ENCODE assay signal across 20 cellular contexts in the genomic region with DNA sequence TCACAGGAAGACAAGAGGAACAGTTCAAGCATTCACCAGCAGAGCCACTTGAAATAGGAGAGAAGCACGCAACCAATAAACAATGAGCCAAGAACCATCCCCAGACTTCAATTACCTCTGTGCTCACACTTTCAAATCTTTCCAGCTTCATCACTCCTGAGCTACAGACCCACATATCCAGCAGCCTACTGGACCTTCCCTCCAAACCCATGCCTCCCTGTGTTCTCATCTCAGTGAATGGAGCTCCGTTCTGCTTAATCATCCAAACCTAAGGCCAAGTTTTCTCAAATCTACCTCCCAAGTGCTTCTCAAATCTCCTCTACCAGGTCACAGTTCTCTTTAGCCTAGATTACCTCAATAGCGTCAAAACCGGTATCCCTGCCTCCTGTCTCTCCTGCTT. TPM values are rescaled to one million over a fixed set of nuclear protein-coding genes. Genes with fewer than 3 reads are reported as not detected.
A peak's percentile ranks its signal among the peaks of the same experiment; 100 is the strongest.
DNase-seq lines count a peak whose midpoint lies in the region; ATAC-seq, FAIRE-seq and TF ChIP-seq lines count a peak whose summit lies in the region.
"Had no signal": no experiment of that assay in that cellular context is flagged by ENCODE, and none has a peak within 500 bp of the region (broad histone marks: within the 10 kb centered on the region; RNA-seq: fewer than 3 reads in every experiment).

No MANE protein-coding gene starts in this region.

- dilution Hi-C loops in endothelial cell of umbilical vein (cut with MboI; ENCODE audit: extremely low pct_ligation_motif_present, low sequenced_read_pairs), result no loop called here

- no peak for TF ChIP-seq CTCF in HL-60 (IDR thresholded peaks at IDR 0.05; ENCODE audit: insufficient read depth, low read length)
- TF ChIP-seq CTCF in endothelial cell of umbilical vein (IDR thresholded peaks at IDR 0.05; ENCODE audit: extremely low read depth in 1 of 2, insufficient read depth in 1 of 2, low read depth in 1 of 2, low read length in 2 of 2), result no peak
- TF ChIP-seq CTCF in neutrophil (IDR thresholded peaks at IDR 0.05), result no peak

- H3K4me2 ChIP-seq in endothelial cell of umbilical vein (ENCODE audit: insufficient read depth, low read length), result no peak overlapping the region

- H3K27me3 ChIP-seq in HL-60 (ENCODE audit: insufficient read depth, poor library complexity, severe bottlenecking), result no peaks in the 10 kb centered on the region
- H3K27me3 ChIP-seq in endothelial cell of umbilical vein (ENCODE audit: control insufficient read depth in 2 of 2, insufficient read depth in 2 of 2, low read length in 2 of 2), result no peaks in the 10 kb centered on the region
- H3K27me3 ChIP-seq in neutrophil, result no peaks in the 10 kb centered on the region

- H3K4me3 ChIP-seq in HL-60 (replicated peaks; ENCODE audit: insufficient read depth, low read length) (no peak overlapping the region), endothelial cell of umbilical vein (replicated peaks in 1 of 3; ENCODE audit: insufficient read depth in 1 of 3, low read depth in 1 of 3, low read length in 3 of 3) (no peak overlapping the region), neutrophil (ENCODE audit: low read depth in 1 of 2, low read length in 1 of 2) (no peak overlapping the region)
- H3K4me3 ChIP-seq: HAP-1 had no signal

- H4K20me1 ChIP-seq in endothelial cell of umbilical vein (replicated peaks; ENCODE audit: control insufficient read depth, extremely low read depth, insufficient read depth, low read length), result no peaks in the 10 kb centered on the region

- no peaks in the 10 kb centered on the region for H3K36me3 ChIP-seq in endothelial cell of umbilical vein (ENCODE audit: control insufficient read depth in 2 of 2, extremely low read depth in 1 of 2, insufficient read depth in 2 of 2, low read length in 2 of 2)
- H3K36me3 ChIP-seq in neutrophil, result no peaks in the 10 kb centered on the region

- H3K9me3 ChIP-seq in endothelial cell of umbilical vein (replicated peaks; ENCODE audit: control insufficient read depth, insufficient read depth, low read length) (no peaks in the 10 kb centered on the region), neutrophil (no peaks in the 10 kb centered on the region)
- H3K9me3 ChIP-seq: HAP-1 had no signal

- DNase-seq in DMS79 treated with DMSO at 0.1 percent for 48 hours (lab: John Stamatoyannopoulos, UW) (peak; percentile 80), HL-60 (ENCODE audit: low read depth in 1 of 2, low spot score in 1 of 2) (no peak), endothelial cell of umbilical vein (ENCODE audit: low read depth, low spot score) (no peak), NCI-H187 (lab: John Stamatoyannopoulos, UW) (no peak), NCI-H774 (lab: John Stamatoyannopoulos, UW) (no peak), COLO668 (lab: John Stamatoyannopoulos, UW; ENCODE audit: unreplicated experiment) (no peak)
- DNase-seq: CD8-positive, alpha-beta memory T cell; DMS 273 treated with DMSO at 0.1 percent for 48 hours; EL; IMR-90; NCI-H1048; NCI-H146; NCI-H748 treated with DMSO at 0.1 percent for 48 hours; SIG-M5 had no signal

- ATAC-seq in GM18511 (IDR thresholded peaks at IDR 0.05; ENCODE audit: unreplicated experiment), result no peak
- ATAC-seq: Panc1 had no signal

- H3K9ac ChIP-seq in endothelial cell of umbilical vein (replicated peaks; ENCODE audit: extremely low read depth, insufficient read depth, low read length), result no peak overlapping the region

- H3K4me1 ChIP-seq in endothelial cell of umbilical vein (ENCODE audit: control insufficient read depth, extremely low read depth, insufficient read depth, low read length) (peaks cover 22% of the 10 kb centered on the region), neutrophil (ENCODE audit: control insufficient read depth in 1 of 2, insufficient read depth in 1 of 2, low read depth in 1 of 2, low read length in 1 of 2) (peaks cover 84 to 86% of the 10 kb centered on the region in 2 experiments)

- H3K79me2 ChIP-seq in endothelial cell of umbilical vein (ENCODE audit: control insufficient read depth, insufficient read depth, low read length), result peaks cover 66% of the 10 kb centered on the region

- H2AFZ ChIP-seq in endothelial cell of umbilical vein (ENCODE audit: low read depth, low read length), result no peak overlapping the region

- no peaks in the 10 kb centered on the region for H3K9me1 ChIP-seq in endothelial cell of umbilical vein (replicated peaks; ENCODE audit: control insufficient read depth, extremely low read depth, insufficient read depth, low read length)

- no TSS peak for BruUV-seq in endothelial cell of umbilical vein (replicated peaks; lab: Mats Ljungman, UMichigan)

- no peak for TF ChIP-seq POLR2A in endothelial cell of umbilical vein (IDR thresholded peaks at IDR 0.05; ENCODE audit: low read depth, low read length)

- POLR2A ChIA-PET in endothelial cell of umbilical vein (lab: Charles Lee), result no interaction called here

- H3K27ac ChIP-seq in HL-60 (replicated peaks), result peak overlapping the region; percentile 72
- H3K27ac ChIP-seq in endothelial cell of umbilical vein (ENCODE audit: insufficient read depth, low read depth, low read length), result no peak overlapping the region
- H3K27ac ChIP-seq in neutrophil, result peak overlapping the region; percentile 84

- peak; percentile 28 for FAIRE-seq in endothelial cell of umbilical vein (lab: Jason Lieb, UNC)

- intact Hi-C loops in endothelial cell of umbilical vein (cut with micrococcal nuclease), result loop anchor here (10.0 kb wide), 1 partner anchor 294 kb away; the partner anchor contains the start of gene PTP4A2

- CTCF ChIA-PET in endothelial cell of umbilical vein (lab: Charles Lee), result interaction anchor here (0.5 to 2.1 kb wide), 6 partner anchors 15 to 301 kb away, joined by 3 to 8 read pairs (median 4); no protein-coding TSS in a partner anchor

TF ChIP-seq in endothelial cell of umbilical vein, 7 proteins besides CTCF, POLR2A, EP300 and RAD21:
- TF ChIP-seq POLR2AphosphoS5 (IDR thresholded peaks at IDR 0.05; ENCODE audit: insufficient read depth, low read depth, low read length), result no peak
- TF ChIP-seq MYC (IDR thresholded peaks at IDR 0.05; ENCODE audit: low read depth, low read length), result no peak
- TF ChIP-seq EZH2 (IDR thresholded peaks at IDR 0.05; ENCODE audit: borderline replicate concordance, low read depth, low read length, severe bottlenecking), result no peak
TF ChIP-seq in endothelial cell of umbilical vein: peak in this region for 0.

RNA-seq across cellular contexts. Expression of gene PEF1, which starts 3.7 kb away (rescaled TPM):
- total RNA-seq in endothelial cell of umbilical vein, result 66.5 and 73.3 TPM in 2 replicates
- 149 and 161 TPM in 2 replicates for polyA plus RNA-seq in endothelial cell of umbilical vein
- polyA plus RNA-seq in endothelial cell of umbilical vein (2011; cell fraction: cytosol; rRNA removed), result 110 and 120 TPM in 2 replicates
- polyA plus RNA-seq in endothelial cell of umbilical vein (2011; cell fraction: nucleus; rRNA removed), result 66.4 and 77.8 TPM in 2 replicates
- polyA plus RNA-seq in endothelial cell of umbilical vein (2012), result 59.1 and 59.8 TPM in 2 replicates
- 133 and 137 TPM in 2 replicates for polyA minus RNA-seq in endothelial cell of umbilical vein
- polyA minus RNA-seq in endothelial cell of umbilical vein (2011; cell fraction: cytosol; rRNA and poly(A)+ RNA removed), result 41.0 TPM
- polyA minus RNA-seq in endothelial cell of umbilical vein (2011; cell fraction: nucleus; rRNA and poly(A)+ RNA removed), result 24.5 and 30.0 TPM in 2 replicates

RNA-seq across cellular contexts. Expression of gene HCRTR1, which starts 23.5 kb away (rescaled TPM):
- total RNA-seq in endothelial cell of umbilical vein, result 0.93 and 1.4 TPM in 2 replicates
- 1.3 and 1.5 TPM in 2 replicates for polyA plus RNA-seq in endothelial cell of umbilical vein
- polyA plus RNA-seq in endothelial cell of umbilical vein (2011; cell fraction: cytosol; rRNA removed), result 0.75 and 0.86 TPM in 2 replicates
- polyA plus RNA-seq in endothelial cell of umbilical vein (2011; cell fraction: nucleus; rRNA removed), result 3.1 and 3.2 TPM in 2 replicates
- 0.32 and 0.57 TPM in 2 replicates for polyA plus RNA-seq in endothelial cell of umbilical vein (2012)
- polyA minus RNA-seq in endothelial cell of umbilical vein, result 1.5 and 1.7 TPM in 2 replicates
- not detected for polyA minus RNA-seq in endothelial cell of umbilical vein (2011; cell fraction: cytosol; rRNA and poly(A)+ RNA removed)
- polyA minus RNA-seq in endothelial cell of umbilical vein (2011; cell fraction: nucleus; rRNA and poly(A)+ RNA removed), result 1.0 and 1.1 TPM in 2 replicates
- total RNA-seq: CD8-positive, alpha-beta memory T cell; IMR-90 had no signal
- polyA plus RNA-seq: AG04450; BJ; CD8-positive, alpha-beta memory T cell; IMR-90 had no signal
